Comparison of ENCODE assay signal across 18 cellular contexts in genomic region chr1:180540697-180541594, GRCh38. TPM values are rescaled to one million over a fixed set of nuclear protein-coding genes. Genes with fewer than 3 reads are reported as not detected.
DNase-seq lines count a peak whose midpoint lies in the region; ATAC-seq, FAIRE-seq and TF ChIP-seq lines count a peak whose summit lies in the region.
"Had no signal": no experiment of that assay in that cellular context is flagged by ENCODE, and none has a peak within 500 bp of the region (broad histone marks: within the 10 kb centered on the region; RNA-seq: fewer than 3 reads in every experiment).

No MANE protein-coding gene starts in this region.

- H3K4me1 ChIP-seq in K562 (replicated peaks in 1 of 2; ENCODE audit: control insufficient read depth in 2 of 2, insufficient read depth in 2 of 2, low read length in 2 of 2) (peaks cover 0 to 6% of the 10 kb centered on the region in 2 experiments; a peak in 2 of 5 replicates), right cardiac atrium (ENCODE audit: control insufficient read depth, insufficient read depth, low read length) (peaks cover 3% of the 10 kb centered on the region)
- H3K4me1 ChIP-seq: SJSA1 had no signal

- BruUV-seq in K562 (replicated peaks; lab: Mats Ljungman, UMichigan), result no TSS peak

- 61% methylated on average over 14 of the region's 14 CpGs for WGBS in K562 (ENCODE audit: insufficient coverage, low coverage, missing lambda C conversion rate)
- WGBS in right cardiac atrium, result 38% methylated on average over 14 of the region's 14 CpGs

- ATAC-seq in K562 (no peak), right cardiac atrium (peak; percentile 42 to 77)
- ATAC-seq: naive thymus-derived CD8-positive, alpha-beta T cell had no signal

- no peaks in the 10 kb centered on the region for H3K9me1 ChIP-seq in K562 (ENCODE audit: control insufficient read depth, insufficient read depth, low read length)

- no peak overlapping the region for H3K9ac ChIP-seq in K562 (ENCODE audit: insufficient read depth in 1 of 2, low read depth in 2 of 2, low read length in 2 of 2)

- intact Hi-C loops in K562 (cut with micrococcal nuclease), result no loop called here
- intact Hi-C loops in right cardiac atrium (cut with DNase I), result loop anchor here in 1 of 4 donors (10.0 kb wide), 1 partner anchor 74 kb away; no protein-coding TSS in a partner anchor

- DNase-seq in AG08395 (ENCODE audit: low spot score), result peak; percentile 77
- DNase-seq in HT1080 (ENCODE audit: low read depth), result peak; percentile 45
- no peak for DNase-seq in K562 (ENCODE audit: extremely low read depth in 1 of 4, low spot score in 3 of 4)
- peak in 1 of 3 donors; percentile 52 for DNase-seq in right cardiac atrium
- DNase-seq in NCI-H1694 treated with DMSO at 0.1 percent for 48 hours (lab: John Stamatoyannopoulos, UW), result no peak
- DNase-seq in OCI-M2 (lab: John Stamatoyannopoulos, UW; ENCODE audit: unreplicated experiment), result no peak
- DNase-seq in NCI-H1436 treated with DMSO at 0.1 percent for 48 hours (lab: John Stamatoyannopoulos, UW), result no peak
- no peak for DNase-seq in NCI-H2171 treated with DMSO at 0.1 percent for 48 hours (lab: John Stamatoyannopoulos, UW)
- DNase-seq: naive thymus-derived CD8-positive, alpha-beta T cell; retina; stimulated activated CD4-positive, alpha-beta T cell treated with anti-CD3 and anti-CD28 coated beads, Interleukin-2, amount 100 ng/mL, for 24 hours; stimulated activated CD8-positive, alpha-beta memory T cell treated with anti-CD3 and anti-CD28 coated beads, Interleukin-4, amount 100 ng/mL, for 48 hours had no signal

- H3K36me3 ChIP-seq in K562 (ENCODE audit: control insufficient read depth, insufficient read depth, low read length), result no peaks in the 10 kb centered on the region
- H3K36me3 ChIP-seq: SJSA1 had no signal

- FAIRE-seq in K562 (lab: Jason Lieb, UNC), result no peak
- FAIRE-seq: D721Med had no signal

- CTCF ChIA-PET in K562 (lab: Yijun Ruan, JAX; ENCODE audit: low intra/inter-chr PET ratio), result no interaction called here

- POLR2A ChIA-PET in K562 (lab: Yijun Ruan, JAX), result interaction anchor here (1.9 kb wide), 1 partner anchor 11 kb away, joined by 5 read pairs; no protein-coding TSS in a partner anchor

- H3K27ac ChIP-seq in K562 (ENCODE audit: extremely low read depth, low read depth, low read length) (no peak overlapping the region), right cardiac atrium (ENCODE audit: low read length) (peak overlapping the region; percentile 91)
- H3K27ac ChIP-seq: SJSA1 had no signal

- TF ChIP-seq POLR2A in K562 (conservative IDR thresholded peaks at IDR 0.05), result no peak

- no peak for TF ChIP-seq CTCF in K562 (IDR thresholded peaks at IDR 0.05 in 2 of 3, conservative IDR thresholded peaks at IDR 0.05 in 1 of 3; ENCODE audit: insufficient read depth in 2 of 3, low read depth in 1 of 3, low read length in 3 of 3)

- H3K79me2 ChIP-seq in K562 (ENCODE audit: control insufficient read depth, insufficient read depth, low read length), result no peaks in the 10 kb centered on the region

- no peak overlapping the region for H3K4me2 ChIP-seq in K562 (ENCODE audit: insufficient read depth, low read length)

- peak overlapping the region; percentile 44 for H2AFZ ChIP-seq in K562 (ENCODE audit: low read depth, low read length)

- H3K4me3 ChIP-seq in K562 (no peak overlapping the region), right cardiac atrium (ENCODE audit: low read length) (no peak overlapping the region)
- H3K4me3 ChIP-seq: SJSA1 had no signal

- no peaks in the 10 kb centered on the region for H3K27me3 ChIP-seq in K562 (ENCODE audit: control insufficient read depth in 2 of 2, insufficient read depth in 2 of 2, low read length in 2 of 2)
- no peaks in the 10 kb centered on the region for H3K27me3 ChIP-seq in right cardiac atrium (ENCODE audit: control insufficient read depth, insufficient read depth)
- H3K27me3 ChIP-seq: SJSA1 had no signal

- TF ChIP-seq RAD21 in K562 (CRISPR knock-in tag; conservative IDR thresholded peaks at IDR 0.05 in 1 of 2, IDR thresholded peaks at IDR 0.05 in 1 of 2), result no peak

- H4K20me1 ChIP-seq in K562 (replicated peaks; ENCODE audit: control insufficient read depth, insufficient read depth, low read length), result no peaks in the 10 kb centered on the region

- in situ Hi-C loops in K562 (cut with MboI), result no loop called here

- no peak for TF ChIP-seq EP300 in K562 (IDR thresholded peaks at IDR 0.05; ENCODE audit: low read length)

- no peaks in the 10 kb centered on the region for H3K9me3 ChIP-seq in K562 (replicated peaks; ENCODE audit: control insufficient read depth, insufficient read depth, low read depth, low read length)
- no peaks in the 10 kb centered on the region for H3K9me3 ChIP-seq in right cardiac atrium (ENCODE audit: control insufficient read depth, low read length)
- H3K9me3 ChIP-seq: SJSA1 had no signal

TF ChIP-seq in K562, 482 proteins besides CTCF, POLR2A, EP300 and RAD21:
- TF ChIP-seq MAFF (IDR thresholded peaks at IDR 0.05; ENCODE audit: low read length), result no peak
- no peak for TF ChIP-seq ZNF445 (CRISPR knock-in tag; IDR thresholded peaks at IDR 0.05; ENCODE audit: low read depth)
- TF ChIP-seq ZBTB33 (CRISPR knock-in tag; IDR thresholded peaks at IDR 0.05), result peak; percentile 73

RNA-seq across cellular contexts. Expression of gene OVAAL, which starts 17.8 kb away (rescaled TPM):
- 2.4 and 2.7 TPM in 2 replicates for total RNA-seq in HT1080 (2014; rRNA removed; shearing (Covaris generic))
- polyA plus RNA-seq in HT1080 (2015; cell fraction: cytosol; rRNA removed), result 0.36 and 0.99 TPM in 2 replicates
- polyA plus RNA-seq in HT1080 (2015; cell fraction: nucleus; rRNA removed), result 0.14 and 0.47 TPM in 2 replicates
- total RNA-seq in K562 (2011; cell fraction: chromatin; rRNA removed; ENCODE audit: low replicate concordance), result not detected in 2 replicates
- total RNA-seq in K562 (2011; cell fraction: nucleolus; rRNA removed), result not detected in 2 replicates
- total RNA-seq in K562 (2011; cell fraction: nucleoplasm; rRNA removed), result not detected in 2 replicates
- total RNA-seq in K562 (2014; rRNA removed) (0.18 TPM in 1 of 2 replicates, not detected in the other), K562 (2014; rRNA removed; fragmentation: Illumina TruSeq; extraction: Trizol) (0.07 and 0.16 TPM in 2 replicates), K562 (2015; rRNA removed; fragmentation: Illumina TruSeq; extraction: Trizol) (not detected in 2 replicates), K562 (2021) (not detected in 2 replicates), right cardiac atrium (under 1 TPM; 0.39 to 0.69 (median 0.43) TPM)
- polyA plus RNA-seq in K562 (2011; rRNA removed) (0.04 and 0.08 TPM in 2 replicates), K562 (2014; fragmentation: Illumina TruSeq; extraction: Trizol) (0.14 and 0.18 TPM in 2 replicates), K562 (2014; fragmentation: Nextera tagmentation; extraction: Ambion mirVana) (under 1 TPM in 1 of 2 experiments, not detected in 1; 0.04 TPM), K562 (2014; rRNA removed) (0.18 TPM in 1 of 2 replicates, not detected in the other), right cardiac atrium (1.7 TPM)
- 0.09 TPM in 1 of 2 replicates, not detected in the other for polyA plus RNA-seq in K562 (2011; cell fraction: cytosol; rRNA removed)
- polyA plus RNA-seq in K562 (2011; cell fraction: nucleus; rRNA removed), result not detected in 2 replicates
- polyA plus RNA-seq in K562 (2012), result 0.06 TPM in 1 of 2 replicates, not detected in the other
- polyA minus RNA-seq in K562 (2011; rRNA and poly(A)+ RNA removed), result not detected in 2 replicates
- polyA minus RNA-seq in K562 (2011; cell fraction: cytosol; rRNA and poly(A)+ RNA removed), result not detected in 2 replicates
- not detected in 2 replicates for polyA minus RNA-seq in K562 (2011; cell fraction: nucleus; rRNA and poly(A)+ RNA removed)
- total RNA-seq: dermis microvascular lymphatic vessel endothelial cell; fibroblast of lung; liver; naive thymus-derived CD8-positive, alpha-beta T cell; SJSA1 had no signal
- polyA plus RNA-seq: AG04450; fibroblast of lung; liver; naive thymus-derived CD8-positive, alpha-beta T cell had no signal

RNA-seq across cellular contexts. Expression of gene ACBD6, which starts 38.6 kb away (rescaled TPM):
- 67.0 TPM in 2 replicates for total RNA-seq in HT1080 (2014; rRNA removed; shearing (Covaris generic))
- polyA plus RNA-seq in HT1080 (2015; cell fraction: cytosol; rRNA removed), result 44.7 and 52.6 TPM in 2 replicates
- 56.7 and 62.4 TPM in 2 replicates for polyA plus RNA-seq in HT1080 (2015; cell fraction: nucleus; rRNA removed)
- 131 and 137 TPM in 2 replicates for total RNA-seq in K562 (2011; cell fraction: chromatin; rRNA removed; ENCODE audit: low replicate concordance)
- total RNA-seq in K562 (2011; cell fraction: nucleolus; rRNA removed), result 44.4 and 57.6 TPM in 2 replicates
- 97.7 and 139 TPM in 2 replicates for total RNA-seq in K562 (2011; cell fraction: nucleoplasm; rRNA removed)
- total RNA-seq in K562 (2014; rRNA removed) (96.7 and 100 TPM in 2 replicates), K562 (2014; rRNA removed; fragmentation: Illumina TruSeq; extraction: Trizol) (90.0 and 94.3 TPM in 2 replicates), K562 (2015; rRNA removed; fragmentation: Illumina TruSeq; extraction: Trizol) (107 and 109 TPM in 2 replicates), K562 (2021) (67.7 and 69.8 TPM in 2 replicates), right cardiac atrium (10 to 100 TPM; 22.1 to 24.8 (median 23.5) TPM)
- polyA plus RNA-seq in K562 (2011; rRNA removed) (74.2 and 77.7 TPM in 2 replicates), K562 (2014; fragmentation: Illumina TruSeq; extraction: Trizol) (61.9 and 70.4 TPM in 2 replicates), K562 (2014; fragmentation: Nextera tagmentation; extraction: Ambion mirVana) (10 to 100 TPM; 16.9 to 27.1 TPM), K562 (2014; rRNA removed) (83.4 and 85.7 TPM in 2 replicates), right cardiac atrium (28.9 TPM)
- polyA plus RNA-seq in K562 (2011; cell fraction: cytosol; rRNA removed), result 57.4 and 72.2 TPM in 2 replicates
- 122 and 155 TPM in 2 replicates for polyA plus RNA-seq in K562 (2011; cell fraction: nucleus; rRNA removed)
- 96.5 and 113 TPM in 2 replicates for polyA plus RNA-seq in K562 (2012)
- 135 and 141 TPM in 2 replicates for polyA minus RNA-seq in K562 (2011; rRNA and poly(A)+ RNA removed)
- polyA minus RNA-seq in K562 (2011; cell fraction: cytosol; rRNA and poly(A)+ RNA removed), result 44.7 and 45.5 TPM in 2 replicates
- 45.8 and 86.9 TPM in 2 replicates for polyA minus RNA-seq in K562 (2011; cell fraction: nucleus; rRNA and poly(A)+ RNA removed)

Comparison
In these comparisons a context has a peak if more than half of its experiments do, and no peak if none do; other contexts are left out.
1. DNase-seq: peak in AG08395 (single experiment) and HT1080 (single experiment); none in K562 (0 of 4), NCI-H1694 treated with DMSO at 0.1 percent for 48 hours (single experiment), OCI-M2 (single experiment), NCI-H1436 treated with DMSO at 0.1 percent for 48 hours (single experiment) and NCI-H2171 treated with DMSO at 0.1 percent for 48 hours (single experiment).